In genomic region chr11:111908639-111909305, GRCh38 we compare ENCODE assay signal across 22 cellular contexts. TPM values are rescaled to one million over a fixed set of nuclear protein-coding genes. Genes with fewer than 3 reads are reported as not detected.
A peak's percentile ranks its signal among the peaks of the same experiment; 100 is the strongest.
DNase-seq lines count a peak whose midpoint lies in the region; ATAC-seq and TF ChIP-seq lines count a peak whose summit lies in the region.
"Had no signal": no experiment of that assay in that cellular context is flagged by ENCODE, and none has a peak within 500 bp of the region (broad histone marks: within the 10 kb centered on the region; RNA-seq: fewer than 3 reads in every experiment).

No MANE protein-coding gene starts in this region.

- H3K9me3 ChIP-seq in adipocyte (ENCODE audit: control insufficient read depth, low read length) (no peaks in the 10 kb centered on the region), muscle layer of duodenum (ENCODE audit: control insufficient read depth in 1 of 2, low read length in 2 of 2) (no peaks in the 10 kb centered on the region), A673 (ENCODE audit: low read depth, low read length, poor library complexity, severe bottlenecking) (no peaks in the 10 kb centered on the region)
- H3K9me3 ChIP-seq: colonic mucosa, right lobe of liver, SJCRH30 had no signal

- peak overlapping the region; percentile 84 for H3K4me3 ChIP-seq in adipocyte (ENCODE audit: low read length)
- H3K4me3 ChIP-seq in coronary artery = peak overlapping the region; percentile 79
- peak overlapping the region in 1 of 2 donors; percentile 60 for H3K4me3 ChIP-seq in muscle layer of duodenum (ENCODE audit: low read depth in 1 of 2, low read length in 2 of 2)
- no peak overlapping the region for H3K4me3 ChIP-seq in A673 (ENCODE audit: low read depth, low read length, poor library complexity, severe bottlenecking)
- H3K4me3 ChIP-seq: colonic mucosa, PC-9, right lobe of liver, SJCRH30 had no signal

- intact Hi-C loops in A673 (cut with micrococcal nuclease; ENCODE audit: unreplicated experiment) = no loop called here

- DNase-seq in adipocyte (ENCODE audit: low read depth) (no peak), coronary artery (ENCODE audit: low spot score) (no peak), A673 (ENCODE audit: low spot score) (no peak)
- DNase-seq: activated CD4-positive, alpha-beta T cell treated with anti-CD3 and anti-CD28 coated beads, Interleukin-2, amount 50 U/mL, for 48 hours; activated T-cell treated with anti-CD3 and anti-CD28 coated beads for 4 hours; CD8-positive, alpha-beta T cell; colonic mucosa; DND-41; left colon; NCI-H1694; NCI-H774; PC-9; right lobe of liver; SJCRH30; stimulated activated CD4-positive, alpha-beta T cell treated with anti-CD3 and anti-CD28 coated beads, Interleukin-2, amount 100 ng/mL, for 24 hours; T-helper 2 cell; WERI-Rb-1 had no signal

- POLR2A ChIA-PET in A673 (lab: Charles Lee; ENCODE audit: low non-redundant PET) = no interaction called here

- ATAC-seq in GM18517 (IDR thresholded peaks at IDR 0.05; ENCODE audit: unreplicated experiment) (no peak), HG03039 (IDR thresholded peaks at IDR 0.05; ENCODE audit: unreplicated experiment) (no peak)
- ATAC-seq: CD8-positive, alpha-beta T cell; left colon; right lobe of liver had no signal

- TF ChIP-seq CTCF in coronary artery (IDR thresholded peaks at IDR 0.05) (no peak), A673 (conservative IDR thresholded peaks at IDR 0.05; ENCODE audit: low read depth, low read length) (no peak)

- H3K27me3 ChIP-seq in adipocyte (replicated peaks; ENCODE audit: control insufficient read depth, insufficient read depth, low read length) = no peaks in the 10 kb centered on the region
- no peaks in the 10 kb centered on the region for H3K27me3 ChIP-seq in muscle layer of duodenum (ENCODE audit: low read depth, low read length)
- no peaks in the 10 kb centered on the region for H3K27me3 ChIP-seq in A673 (replicated peaks; ENCODE audit: insufficient read depth, low read depth, low read length, poor library complexity)
- H3K27me3 ChIP-seq: colonic mucosa, right lobe of liver, SJCRH30 had no signal

- peak overlapping the region; percentile 99 for H3K9ac ChIP-seq in adipocyte (ENCODE audit: low read length)

- no TSS peak for BruUV-seq in A673 (replicated peaks; lab: Mats Ljungman, UMichigan)

- H3K27ac ChIP-seq in coronary artery (peak overlapping the region; percentile 95 to 97), muscle layer of duodenum (ENCODE audit: low read length) (peak overlapping the region; percentile 94), temporal lobe (ENCODE audit: low read depth, low read length) (peak overlapping the region; percentile 99), A673 (ENCODE audit: low read depth, low read length, poor library complexity, severe bottlenecking) (no peak overlapping the region)
- H3K27ac ChIP-seq: colonic mucosa, PC-9, right lobe of liver, SJCRH30, WERI-Rb-1 had no signal

- H3K36me3 ChIP-seq in adipocyte (ENCODE audit: control insufficient read depth, insufficient read depth, low read length, severe bottlenecking) (peaks cover 21% of the 10 kb centered on the region), muscle layer of duodenum (ENCODE audit: control insufficient read depth in 1 of 2, insufficient read depth in 2 of 2, low read length in 2 of 2) (peaks cover 4 to 38% of the 10 kb centered on the region in 2 donors), A673 (ENCODE audit: insufficient read depth, low read length, poor library complexity, severe bottlenecking) (no peaks in the 10 kb centered on the region)
- H3K36me3 ChIP-seq: colonic mucosa, right lobe of liver, SJCRH30, WERI-Rb-1 had no signal

- H3K4me1 ChIP-seq in adipocyte (ENCODE audit: control insufficient read depth, insufficient read depth, low read length) (peaks cover 54% of the 10 kb centered on the region), muscle layer of duodenum (ENCODE audit: control insufficient read depth in 1 of 2, insufficient read depth in 2 of 2, low read length in 2 of 2) (peaks cover 0 to 14% of the 10 kb centered on the region in 2 donors), A673 (ENCODE audit: insufficient read depth, low read length, poor library complexity, severe bottlenecking) (no peaks in the 10 kb centered on the region)
- H3K4me1 ChIP-seq: colonic mucosa, right lobe of liver had no signal

- CTCF ChIA-PET in A673 (lab: Charles Lee) = interaction anchor here (0.5 kb wide), 1 partner anchor 23 kb away, joined by 5 read pairs; no protein-coding TSS in a partner anchor

RNA-seq across cellular contexts. Expression of gene CRYAB, which starts 2.8 kb away (rescaled TPM):
- total RNA-seq in temporal lobe (7.4 TPM), A673 (2021) (0.87 and 1.6 TPM in 2 replicates)
- total RNA-seq: CD8-positive, alpha-beta T cell; mononuclear cell; PC-9 had no signal

RNA-seq across cellular contexts. Expression of gene HSPB2, which starts 3.8 kb away (rescaled TPM):
- total RNA-seq in temporal lobe (0.25 TPM), A673 (2021) (not detected in 2 replicates)
- total RNA-seq: CD8-positive, alpha-beta T cell; mononuclear cell had no signal

RNA-seq across cellular contexts. Expression of gene C11orf52, which starts 9.9 kb away (rescaled TPM):
- total RNA-seq in temporal lobe (not detected), A673 (2021) (1.4 and 1.5 TPM in 2 replicates)
- total RNA-seq: CD8-positive, alpha-beta T cell; mononuclear cell had no signal

RNA-seq across cellular contexts. Expression of gene DIXDC1, which starts 28.4 kb away (rescaled TPM):
- total RNA-seq in temporal lobe = 66.6 TPM
- total RNA-seq in A673 (2021) = 22.4 and 24.6 TPM in 2 replicates

RNA-seq across cellular contexts. Expression of gene CFAP68, which starts 29.4 kb away (rescaled TPM):
- 5.7 TPM for total RNA-seq in temporal lobe
- 16.5 and 16.9 TPM in 2 replicates for total RNA-seq in A673 (2021)
